In genomic region chr2:237791977-237792727, GRCh38 we compare ENCODE assay signal across 12 cellular contexts. TPM values are rescaled to one million over a fixed set of nuclear protein-coding genes. Genes with fewer than 3 reads are reported as not detected.
DNase-seq lines count a peak whose midpoint lies in the region; TF ChIP-seq lines count a peak whose summit lies in the region.
"Had no signal": no experiment of that assay in that cellular context is flagged by ENCODE, and none has a peak within 500 bp of the region (broad histone marks: within the 10 kb centered on the region; RNA-seq: fewer than 3 reads in every experiment).

No MANE protein-coding gene starts in this region.

- H3K4me3 Mint-ChIP-seq in mesothelial cell of epicardium, result no peak overlapping the region

- no peaks in the 10 kb centered on the region for H3K36me3 ChIP-seq in DOHH2 (ENCODE audit: control insufficient read depth, low read length)

- H3K36me3 Mint-ChIP-seq in mesothelial cell of epicardium, result peaks cover 8% of the 10 kb centered on the region

- no peaks in the 10 kb centered on the region for H3K9me2 ChIP-seq in DOHH2 (replicated peaks; ENCODE audit: control insufficient read depth, low read length)

- in situ Hi-C loops in KBM-7 (cut with MboI; ENCODE audit: low pct_unique_long_range_greater_than_20kb, low sequenced_read_pairs), result no loop called here

- no peaks in the 10 kb centered on the region for H4K20me1 ChIP-seq in DOHH2 (ENCODE audit: control insufficient read depth, insufficient read depth, low read depth, low read length)

- TF ChIP-seq CTCF in DOHH2 (IDR thresholded peaks at IDR 0.05; ENCODE audit: low read depth, low read length, poor library complexity, severe bottlenecking), result peak; percentile 22
- peak; percentile 48 for TF ChIP-seq CTCF in choroid plexus epithelial cell (conservative IDR thresholded peaks at IDR 0.05; ENCODE audit: low read depth, low read length)
- peak; percentile 16 for TF ChIP-seq CTCF in mesothelial cell of epicardium (IDR thresholded peaks at IDR 0.05; ENCODE audit: unreplicated experiment)

- no peak overlapping the region for H3K4me2 ChIP-seq in DOHH2 (ENCODE audit: low read length)

- H3K4me1 Mint-ChIP-seq in mesothelial cell of epicardium, result no peaks in the 10 kb centered on the region

- 0 out of 2 replicates have a peak, but pooled peaks cover under 1% of the 10 kb centered on the region for H3K4me1 ChIP-seq in DOHH2 (ENCODE audit: control insufficient read depth, low read length)

- H3K4me3 ChIP-seq in DOHH2 (ENCODE audit: low read length) (no peak overlapping the region), choroid plexus epithelial cell (ENCODE audit: low read depth, low read length) (no peak overlapping the region)

- H3F3A ChIP-seq in DOHH2 (ENCODE audit: control insufficient read depth, insufficient read depth), result 0 out of 2 replicates have a peak, but pooled peaks cover 2% of the 10 kb centered on the region

- no peaks in the 10 kb centered on the region for H3K27me3 ChIP-seq in DOHH2 (ENCODE audit: control insufficient read depth, low read length)

- H3K9me3 ChIP-seq in DOHH2 (ENCODE audit: control insufficient read depth, insufficient read depth, low read length), result peaks cover 3% of the 10 kb centered on the region; the same call in 1 of the 2 replicates

- no peaks in the 10 kb centered on the region for H3K79me2 ChIP-seq in DOHH2 (ENCODE audit: control insufficient read depth, low read length)

- H3K9me3 Mint-ChIP-seq in mesothelial cell of epicardium, result peaks cover 7% of the 10 kb centered on the region

- DNase-seq in KBM-7 (peak; percentile 3), choroid plexus epithelial cell (ENCODE audit: low read depth) (peak; percentile 43), mesothelial cell of epicardium (ENCODE audit: low spot score in 2 of 2, unreplicated experiment in 2 of 2) (no peak), NCI-H526 (lab: John Stamatoyannopoulos, UW) (no peak), OCI-M2 (lab: John Stamatoyannopoulos, UW; ENCODE audit: unreplicated experiment) (no peak), globus pallidus (ENCODE audit: low spot score) (no peak)
- no peak for DNase-seq in stimulated activated CD4-positive, alpha-beta T cell treated with anti-CD3 and anti-CD28 coated beads, Interleukin-2, amount 100 ng/mL, for 48 hours
- DNase-seq: activated effector memory CD4-positive, alpha-beta T cell treated with Interleukin-2 at 50 U/mL for 16 hours; effector CD4-positive, alpha-beta T cell; NCI-H1092; stimulated activated CD4-positive, alpha-beta T cell treated with anti-CD3 and anti-CD28 coated beads, Interleukin-4, amount 100 ng/mL, for 4 hours had no signal

- no peak overlapping the region for H3K27ac ChIP-seq in DOHH2 (ENCODE audit: low read depth, low read length)

- no peak overlapping the region for H3K27ac Mint-ChIP-seq in mesothelial cell of epicardium

- no peaks in the 10 kb centered on the region for H3K27me3 Mint-ChIP-seq in mesothelial cell of epicardium (ENCODE audit: low read depth)

RNA-seq across cellular contexts. Expression of gene RBM44, which starts 6.4 kb away (rescaled TPM):
- total RNA-seq in mesothelial cell of epicardium, result 0.60 to 0.72 TPM (median 0.69 TPM) in 3 replicates

Comparison
In these comparisons a context has a peak if more than half of its experiments do, and no peak if none do; other contexts are left out.
1. DNase-seq: peak in KBM-7 (single experiment) and choroid plexus epithelial cell (single experiment); none in mesothelial cell of epicardium (0 of 2), NCI-H526 (0 of 2), OCI-M2 (single experiment), stimulated activated CD4-positive, alpha-beta T cell treated with anti-CD3 and anti-CD28 coated beads, Interleukin-2, amount 100 ng/mL, for 48 hours (0 of 2) and globus pallidus (single experiment).
2. Peak in every context shown above with its lines, with median percentiles within 50 percentile points of each other: CTCF ChIP-seq.